Comparison of ENCODE assay signal across 9 cellular contexts in genomic region chr3:160665784-160666526, GRCh38. TPM values are rescaled to one million over a fixed set of nuclear protein-coding genes. Genes with fewer than 3 reads are reported as not detected.
DNase-seq lines count a peak whose midpoint lies in the region; ATAC-seq and TF ChIP-seq lines count a peak whose summit lies in the region.
"Had no signal": no experiment of that assay in that cellular context is flagged by ENCODE, and none has a peak within 500 bp of the region (broad histone marks: within the 10 kb centered on the region; RNA-seq: fewer than 3 reads in every experiment).

No MANE protein-coding gene starts in this region.

- H2AFZ ChIP-seq in DND-41 (ENCODE audit: low read depth, low read length) (peak overlapping the region; percentile 42; the same call in 1 of the 2 replicates), smooth muscle cell (ENCODE audit: low read depth) (no peak overlapping the region)

- H3K27me3 ChIP-seq in DND-41 (ENCODE audit: insufficient read depth, low read length, poor library complexity): no peaks in the 10 kb centered on the region
- H3K27me3 ChIP-seq in smooth muscle cell (ENCODE audit: low read depth): no peaks in the 10 kb centered on the region
- no peaks in the 10 kb centered on the region for H3K27me3 ChIP-seq in H7 (ENCODE audit: control insufficient read depth, insufficient read depth, low read length)

- CTCF ChIA-PET in activated B cell treated with CpG ODN at 0.5 μM for 24 hours (lab: Charles Lee): no interaction called here

- no peaks in the 10 kb centered on the region for H3F3A ChIP-seq in smooth muscle cell (ENCODE audit: low read depth)

- H3K4me1 Mint-ChIP-seq in activated B cell treated with CpG ODN at 0.5 μM for 24 hours: peaks cover 26% of the 10 kb centered on the region

- peak overlapping the region; percentile 79 for H3K27ac Mint-ChIP-seq in activated B cell treated with CpG ODN at 0.5 μM for 24 hours

- POLR2A ChIA-PET in activated B cell treated with CpG ODN at 0.5 μM for 24 hours (lab: Charles Lee): interaction anchor here (1.1 to 1.4 kb wide), 3 partner anchors 38 to 102 kb away, joined by 3 to 7 read pairs (median 4); partner anchors contain the start of gene KPNA4

- H3K79me2 ChIP-seq in DND-41 (ENCODE audit: insufficient read depth, low read length): no peaks in the 10 kb centered on the region
- no peaks in the 10 kb centered on the region for H3K79me2 ChIP-seq in smooth muscle cell (ENCODE audit: low read depth)

- H3K4me3 Mint-ChIP-seq in activated B cell treated with CpG ODN at 0.5 μM for 24 hours: peak overlapping the region; percentile 39

- H3K36me3 ChIP-seq in DND-41 (ENCODE audit: insufficient read depth, low read length) (no peaks in the 10 kb centered on the region), smooth muscle cell (ENCODE audit: low read depth) (no peaks in the 10 kb centered on the region), H7 (replicated peaks; ENCODE audit: control insufficient read depth, insufficient read depth, low read length) (no peaks in the 10 kb centered on the region)

- H3K4me1 ChIP-seq in DND-41 (ENCODE audit: insufficient read depth, low read length) (peaks cover 16% of the 10 kb centered on the region), smooth muscle cell (ENCODE audit: low read depth) (peaks cover 26% of the 10 kb centered on the region)

- no peak for TF ChIP-seq CTCF in DND-41 (IDR thresholded peaks at IDR 0.05; ENCODE audit: borderline replicate concordance, extremely low read depth, low read length, poor library complexity, severe bottlenecking)
- no peak for TF ChIP-seq CTCF in activated B cell treated with CpG ODN at 0.5 μM for 24 hours (IDR thresholded peaks at IDR 0.05)
- no peak for TF ChIP-seq CTCF in smooth muscle cell (IDR thresholded peaks at IDR 0.05; ENCODE audit: borderline replicate concordance, insufficient read depth, poor library complexity, severe bottlenecking)

- H3K9me3 Mint-ChIP-seq in activated B cell treated with CpG ODN at 0.5 μM for 24 hours: no peaks in the 10 kb centered on the region

- H3K36me3 Mint-ChIP-seq in activated B cell treated with CpG ODN at 0.5 μM for 24 hours (ENCODE audit: low read depth): no peaks in the 10 kb centered on the region

- WGBS in smooth muscle cell (ENCODE audit: low lambda C conversion rate): 39% methylated on average over 4 of the region's 4 CpGs

- H3K27ac ChIP-seq in DND-41 (ENCODE audit: low read length): peak overlapping the region; percentile 31; the same call in 1 of the 2 replicates
- peak overlapping the region; percentile 43 for H3K27ac ChIP-seq in smooth muscle cell (ENCODE audit: low read depth)

- H4K20me1 ChIP-seq in DND-41 (ENCODE audit: insufficient read depth, low read length) (no peaks in the 10 kb centered on the region), smooth muscle cell (ENCODE audit: low read depth) (no peaks in the 10 kb centered on the region)

- no peaks in the 10 kb centered on the region for H3K27me3 Mint-ChIP-seq in activated B cell treated with CpG ODN at 0.5 μM for 24 hours

- no peak overlapping the region for H3K9ac ChIP-seq in DND-41 (ENCODE audit: low read depth, low read length)
- no peak overlapping the region for H3K9ac ChIP-seq in smooth muscle cell (ENCODE audit: low read depth)

- H3K4me3 ChIP-seq in DND-41 (ENCODE audit: low read depth in 1 of 2, low read length in 2 of 2) (no peak overlapping the region), smooth muscle cell (no peak overlapping the region), H7 (ENCODE audit: insufficient read depth, low read depth, low read length) (no peak overlapping the region)

- intact Hi-C loops in activated B cell treated with CpG ODN at 0.5 μM for 24 hours (cut with micrococcal nuclease): loop anchor here (1.0 to 2.0 kb wide), 3 partner anchors 89 to 404 kb away; partner anchors contain the start of gene KPNA4

- H3K4me2 ChIP-seq in DND-41 (ENCODE audit: insufficient read depth, low read length) (peak overlapping the region; percentile 19; the same call in 1 of the 2 replicates), smooth muscle cell (no peak overlapping the region)

- ATAC-seq in DND-41 (ENCODE audit: insufficient read depth, low read depth) (peak; percentile 77), GM19395 (IDR thresholded peaks at IDR 0.05; ENCODE audit: unreplicated experiment) (peak; percentile 75), HG03196 (IDR thresholded peaks at IDR 0.05; ENCODE audit: unreplicated experiment) (peak; percentile 91), activated B cell treated with CpG ODN at 0.5 μM for 24 hours (ENCODE audit: low read depth) (peak; percentile 79)

- DNase-seq in DND-41 (peak; percentile 41), activated B cell treated with CpG ODN at 0.5 μM for 24 hours (no peak), smooth muscle cell (lab: John Stamatoyannopoulos, UW; ENCODE audit: unreplicated experiment) (no peak), H7 (no peak), NCI-H1092 treated with DMSO at 0.1 percent for 48 hours (lab: John Stamatoyannopoulos, UW) (no peak)
- DNase-seq in activated T-cell treated with anti-CD3 and anti-CD28 coated beads, Interleukin-2, amount 50 U/mL, for 1 hour: no peak

- H3K9me3 ChIP-seq in DND-41 (ENCODE audit: insufficient read depth, low read length, severe bottlenecking) (no peaks in the 10 kb centered on the region), smooth muscle cell (replicated peaks; ENCODE audit: low read depth) (no peaks in the 10 kb centered on the region)

RNA-seq across cellular contexts. Expression of gene ARL14, which starts 11.0 kb away (rescaled TPM):
- total RNA-seq in activated B cell treated with CpG ODN at 0.5 μM for 24 hours (0.17 and 0.18 TPM in 2 replicates), smooth muscle cell (1.1 and 1.2 TPM in 2 replicates)
- not detected in 2 replicates for polyA plus RNA-seq in smooth muscle cell
- 0.07 TPM in 1 of 2 replicates, not detected in the other for total RNA-seq in H7 (2014; rRNA removed; shearing (Covaris generic))
- total RNA-seq: NCI-H460 had no signal
